Comparison of ENCODE assay signal across 1 cellular context in the genomic region with DNA sequence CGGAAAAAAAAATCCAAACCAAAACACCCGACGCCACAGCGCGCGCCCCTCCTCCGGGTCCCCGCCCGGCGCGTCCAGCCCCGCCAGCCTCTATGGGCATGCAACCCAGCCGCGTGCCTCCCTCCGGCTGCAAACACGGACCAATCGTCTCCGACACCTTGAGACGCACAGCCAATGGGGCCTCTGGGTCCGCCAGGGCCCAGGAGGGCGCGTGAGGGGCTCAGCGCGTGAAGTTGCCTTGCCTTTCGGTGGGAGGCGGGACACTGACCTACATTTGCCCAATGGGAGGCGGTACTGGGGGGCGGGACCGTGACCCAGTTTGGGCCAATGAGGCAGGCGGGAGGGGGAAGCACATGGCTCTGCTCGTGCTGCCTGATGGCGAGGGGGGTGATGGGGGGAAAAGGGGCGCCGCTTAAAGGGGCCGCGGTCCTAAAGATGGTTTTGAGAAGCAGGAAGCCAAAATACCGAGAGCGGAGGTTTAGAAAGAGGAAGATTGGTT.
TF ChIP-seq lines count a peak whose summit lies in the region.

No MANE protein-coding gene starts in this region.

TF ChIP-seq in HepG2, 621 proteins besides CTCF, POLR2A, EP300 and RAD21 (continued from another document and continues in another):
- TF ChIP-seq, protein P1, sequence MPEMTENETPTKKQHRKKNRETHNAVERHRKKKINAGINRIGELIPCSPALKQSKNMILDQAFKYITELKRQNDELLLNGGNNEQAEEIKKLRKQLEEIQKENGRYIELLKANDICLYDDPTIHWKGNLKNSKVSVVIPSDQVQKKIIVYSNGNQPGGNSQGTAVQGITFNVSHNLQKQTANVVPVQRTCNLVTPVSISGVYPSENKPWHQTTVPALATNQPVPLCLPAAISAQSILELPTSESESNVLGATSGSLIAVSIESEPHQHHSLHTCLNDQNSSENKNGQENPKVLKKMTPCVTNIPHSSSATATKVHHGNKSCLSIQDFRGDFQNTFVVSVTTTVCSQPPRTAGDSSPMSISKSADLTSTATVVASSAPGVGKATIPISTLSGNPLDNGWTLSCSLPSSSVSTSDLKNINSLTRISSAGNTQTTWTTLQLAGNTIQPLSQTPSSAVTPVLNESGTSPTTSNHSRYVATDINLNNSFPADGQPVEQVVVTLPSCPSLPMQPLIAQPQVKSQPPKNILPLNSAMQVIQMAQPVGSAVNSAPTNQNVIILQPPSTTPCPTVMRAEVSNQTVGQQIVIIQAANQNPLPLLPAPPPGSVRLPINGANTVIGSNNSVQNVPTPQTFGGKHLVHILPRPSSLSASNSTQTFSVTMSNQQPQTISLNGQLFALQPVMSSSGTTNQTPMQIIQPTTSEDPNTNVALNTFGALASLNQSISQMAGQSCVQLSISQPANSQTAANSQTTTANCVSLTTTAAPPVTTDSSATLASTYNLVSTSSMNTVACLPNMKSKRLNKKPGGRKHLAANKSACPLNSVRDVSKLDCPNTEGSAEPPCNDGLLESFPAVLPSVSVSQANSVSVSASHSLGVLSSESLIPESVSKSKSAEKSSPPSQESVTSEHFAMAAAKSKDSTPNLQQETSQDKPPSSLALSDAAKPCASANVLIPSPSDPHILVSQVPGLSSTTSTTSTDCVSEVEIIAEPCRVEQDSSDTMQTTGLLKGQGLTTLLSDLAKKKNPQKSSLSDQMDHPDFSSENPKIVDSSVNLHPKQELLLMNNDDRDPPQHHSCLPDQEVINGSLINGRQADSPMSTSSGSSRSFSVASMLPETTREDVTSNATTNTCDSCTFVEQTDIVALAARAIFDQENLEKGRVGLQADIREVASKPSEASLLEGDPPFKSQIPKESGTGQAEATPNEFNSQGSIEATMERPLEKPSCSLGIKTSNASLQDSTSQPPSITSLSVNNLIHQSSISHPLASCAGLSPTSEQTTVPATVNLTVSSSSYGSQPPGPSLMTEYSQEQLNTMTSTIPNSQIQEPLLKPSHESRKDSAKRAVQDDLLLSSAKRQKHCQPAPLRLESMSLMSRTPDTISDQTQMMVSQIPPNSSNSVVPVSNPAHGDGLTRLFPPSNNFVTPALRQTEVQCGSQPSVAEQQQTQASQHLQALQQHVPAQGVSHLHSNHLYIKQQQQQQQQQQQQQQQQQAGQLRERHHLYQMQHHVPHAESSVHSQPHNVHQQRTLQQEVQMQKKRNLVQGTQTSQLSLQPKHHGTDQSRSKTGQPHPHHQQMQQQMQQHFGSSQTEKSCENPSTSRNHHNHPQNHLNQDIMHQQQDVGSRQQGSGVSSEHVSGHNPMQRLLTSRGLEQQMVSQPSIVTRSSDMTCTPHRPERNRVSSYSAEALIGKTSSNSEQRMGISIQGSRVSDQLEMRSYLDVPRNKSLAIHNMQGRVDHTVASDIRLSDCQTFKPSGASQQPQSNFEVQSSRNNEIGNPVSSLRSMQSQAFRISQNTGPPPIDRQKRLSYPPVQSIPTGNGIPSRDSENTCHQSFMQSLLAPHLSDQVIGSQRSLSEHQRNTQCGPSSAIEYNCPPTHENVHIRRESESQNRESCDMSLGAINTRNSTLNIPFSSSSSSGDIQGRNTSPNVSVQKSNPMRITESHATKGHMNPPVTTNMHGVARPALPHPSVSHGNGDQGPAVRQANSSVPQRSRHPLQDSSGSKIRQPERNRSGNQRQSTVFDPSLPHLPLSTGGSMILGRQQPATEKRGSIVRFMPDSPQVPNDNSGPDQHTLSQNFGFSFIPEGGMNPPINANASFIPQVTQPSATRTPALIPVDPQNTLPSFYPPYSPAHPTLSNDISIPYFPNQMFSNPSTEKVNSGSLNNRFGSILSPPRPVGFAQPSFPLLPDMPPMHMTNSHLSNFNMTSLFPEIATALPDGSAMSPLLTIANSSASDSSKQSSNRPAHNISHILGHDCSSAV (CRISPR knock-in tag; IDR thresholded peaks at IDR 0.05; ENCODE audit: borderline replicate concordance) = no peak
- TF ChIP-seq ZNF496 (CRISPR knock-in tag; IDR thresholded peaks at IDR 0.05; ENCODE audit: insufficient replicate concordance) = no peak
- peak; percentile 66 for TF ChIP-seq AGO1 (IDR thresholded peaks at IDR 0.05; ENCODE audit: low read depth, low read length, poor library complexity, severe bottlenecking)
- TF ChIP-seq, protein P2, sequence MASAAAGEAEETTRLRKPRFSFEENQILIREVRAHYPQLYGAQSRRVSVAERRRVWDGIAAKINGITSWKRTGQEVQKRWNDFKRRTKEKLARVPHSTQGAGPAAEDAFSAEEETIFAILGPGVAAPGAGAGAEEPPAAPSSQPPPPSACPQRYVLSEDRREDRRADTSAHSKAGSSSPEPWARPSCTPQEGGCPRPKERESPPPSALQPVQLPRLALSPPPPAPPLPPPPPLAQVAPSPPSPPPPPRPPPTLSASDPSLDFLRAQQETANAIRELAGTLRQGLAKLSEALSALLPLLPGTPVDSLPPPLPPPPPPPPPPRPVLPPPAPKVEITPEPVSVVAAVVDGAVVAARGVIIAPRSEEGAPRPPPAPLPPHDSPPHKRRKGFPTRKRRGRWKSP (CRISPR knock-in tag; IDR thresholded peaks at IDR 0.05) = no peak
- TF ChIP-seq TBX3 (IDR thresholded peaks at IDR 0.05; ENCODE audit: borderline replicate concordance) = peak; percentile 56; the same call in 1 of the 2 replicates
- TF ChIP-seq, protein P3, sequence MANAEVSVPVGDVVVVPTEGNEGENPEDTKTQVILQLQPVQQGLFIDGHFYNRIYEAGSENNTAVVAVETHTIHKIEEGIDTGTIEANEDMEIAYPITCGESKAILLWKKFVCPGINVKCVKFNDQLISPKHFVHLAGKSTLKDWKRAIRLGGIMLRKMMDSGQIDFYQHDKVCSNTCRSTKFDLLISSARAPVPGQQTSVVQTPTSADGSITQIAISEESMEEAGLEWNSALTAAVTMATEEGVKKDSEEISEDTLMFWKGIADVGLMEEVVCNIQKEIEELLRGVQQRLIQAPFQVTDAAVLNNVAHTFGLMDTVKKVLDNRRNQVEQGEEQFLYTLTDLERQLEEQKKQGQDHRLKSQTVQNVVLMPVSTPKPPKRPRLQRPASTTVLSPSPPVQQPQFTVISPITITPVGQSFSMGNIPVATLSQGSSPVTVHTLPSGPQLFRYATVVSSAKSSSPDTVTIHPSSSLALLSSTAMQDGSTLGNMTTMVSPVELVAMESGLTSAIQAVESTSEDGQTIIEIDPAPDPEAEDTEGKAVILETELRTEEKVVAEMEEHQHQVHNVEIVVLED (CRISPR knock-in tag; IDR thresholded peaks at IDR 0.05; ENCODE audit: borderline replicate concordance) = peak; percentile 80
- TF ChIP-seq ZNF274 (CRISPR knock-in tag; IDR thresholded peaks at IDR 0.05) = peak; percentile 91; the same call in 1 of the 2 replicates
- TF ChIP-seq, protein P4, sequence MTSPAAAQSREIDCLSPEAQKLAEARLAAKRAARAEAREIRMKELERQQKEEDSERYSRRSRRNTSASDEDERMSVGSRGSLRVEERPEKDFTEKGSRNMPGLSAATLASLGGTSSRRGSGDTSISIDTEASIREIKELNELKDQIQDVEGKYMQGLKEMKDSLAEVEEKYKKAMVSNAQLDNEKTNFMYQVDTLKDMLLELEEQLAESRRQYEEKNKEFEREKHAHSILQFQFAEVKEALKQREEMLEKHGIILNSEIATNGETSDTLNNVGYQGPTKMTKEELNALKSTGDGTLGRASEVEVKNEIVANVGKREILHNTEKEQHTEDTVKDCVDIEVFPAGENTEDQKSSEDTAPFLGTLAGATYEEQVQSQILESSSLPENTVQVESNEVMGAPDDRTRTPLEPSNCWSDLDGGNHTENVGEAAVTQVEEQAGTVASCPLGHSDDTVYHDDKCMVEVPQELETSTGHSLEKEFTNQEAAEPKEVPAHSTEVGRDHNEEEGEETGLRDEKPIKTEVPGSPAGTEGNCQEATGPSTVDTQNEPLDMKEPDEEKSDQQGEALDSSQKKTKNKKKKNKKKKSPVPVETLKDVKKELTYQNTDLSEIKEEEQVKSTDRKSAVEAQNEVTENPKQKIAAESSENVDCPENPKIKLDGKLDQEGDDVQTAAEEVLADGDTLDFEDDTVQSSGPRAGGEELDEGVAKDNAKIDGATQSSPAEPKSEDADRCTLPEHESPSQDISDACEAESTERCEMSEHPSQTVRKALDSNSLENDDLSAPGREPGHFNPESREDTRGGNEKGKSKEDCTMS (CRISPR knock-in tag; conservative IDR thresholded peaks at IDR 0.05) = no peak
- no peak for TF ChIP-seq ZMYM2 (CRISPR knock-in tag; IDR thresholded peaks at IDR 0.05)
- TF ChIP-seq, protein P5, sequence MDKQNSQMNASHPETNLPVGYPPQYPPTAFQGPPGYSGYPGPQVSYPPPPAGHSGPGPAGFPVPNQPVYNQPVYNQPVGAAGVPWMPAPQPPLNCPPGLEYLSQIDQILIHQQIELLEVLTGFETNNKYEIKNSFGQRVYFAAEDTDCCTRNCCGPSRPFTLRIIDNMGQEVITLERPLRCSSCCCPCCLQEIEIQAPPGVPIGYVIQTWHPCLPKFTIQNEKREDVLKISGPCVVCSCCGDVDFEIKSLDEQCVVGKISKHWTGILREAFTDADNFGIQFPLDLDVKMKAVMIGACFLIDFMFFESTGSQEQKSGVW (CRISPR knock-in tag; IDR thresholded peaks at IDR 0.05; ENCODE audit: borderline replicate concordance) = no peak
- no peak for TF ChIP-seq ZNF572 (CRISPR knock-in tag; IDR thresholded peaks at IDR 0.05)
- no peak for TF ChIP-seq IKZF1 (IDR thresholded peaks at IDR 0.05)
- peak; percentile 70; the same call in 1 of the 2 replicates for TF ChIP-seq EED (CRISPR knock-in tag; IDR thresholded peaks at IDR 0.05)
- TF ChIP-seq ZNF619 (CRISPR knock-in tag; IDR thresholded peaks at IDR 0.05) = no peak
- TF ChIP-seq KDM4B (CRISPR knock-in tag; IDR thresholded peaks at IDR 0.05) = no peak; the same call in 1 of the 2 replicates
- TF ChIP-seq, protein P6, sequence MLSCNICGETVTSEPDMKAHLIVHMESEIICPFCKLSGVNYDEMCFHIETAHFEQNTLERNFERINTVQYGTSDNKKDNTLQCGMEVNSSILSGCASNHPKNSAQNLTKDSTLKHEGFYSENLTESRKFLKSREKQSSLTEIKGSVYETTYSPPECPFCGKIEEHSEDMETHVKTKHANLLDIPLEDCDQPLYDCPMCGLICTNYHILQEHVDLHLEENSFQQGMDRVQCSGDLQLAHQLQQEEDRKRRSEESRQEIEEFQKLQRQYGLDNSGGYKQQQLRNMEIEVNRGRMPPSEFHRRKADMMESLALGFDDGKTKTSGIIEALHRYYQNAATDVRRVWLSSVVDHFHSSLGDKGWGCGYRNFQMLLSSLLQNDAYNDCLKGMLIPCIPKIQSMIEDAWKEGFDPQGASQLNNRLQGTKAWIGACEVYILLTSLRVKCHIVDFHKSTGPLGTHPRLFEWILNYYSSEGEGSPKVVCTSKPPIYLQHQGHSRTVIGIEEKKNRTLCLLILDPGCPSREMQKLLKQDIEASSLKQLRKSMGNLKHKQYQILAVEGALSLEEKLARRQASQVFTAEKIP (CRISPR knock-in tag; IDR thresholded peaks at IDR 0.05; ENCODE audit: borderline replicate concordance) = no peak
- TF ChIP-seq ZNF34 (CRISPR knock-in tag; IDR thresholded peaks at IDR 0.05; ENCODE audit: borderline replicate concordance) = 0 out of 2 replicates have a peak, but pooled peaks have one; percentile 37
- TF ChIP-seq NFIC (IDR thresholded peaks at IDR 0.05; ENCODE audit: low read length) = no peak
- TF ChIP-seq ZNF567 (CRISPR knock-in tag; IDR thresholded peaks at IDR 0.05; ENCODE audit: borderline replicate concordance) = no peak
- peak; percentile 39; the same call in 1 of the 2 replicates for TF ChIP-seq ZFP37 (CRISPR knock-in tag; IDR thresholded peaks at IDR 0.05; ENCODE audit: borderline replicate concordance)
- TF ChIP-seq ATAD3A (CRISPR knock-in tag; IDR thresholded peaks at IDR 0.05) = 0 out of 2 replicates have a peak, but pooled peaks have one; percentile 35
- TF ChIP-seq, protein P7, sequence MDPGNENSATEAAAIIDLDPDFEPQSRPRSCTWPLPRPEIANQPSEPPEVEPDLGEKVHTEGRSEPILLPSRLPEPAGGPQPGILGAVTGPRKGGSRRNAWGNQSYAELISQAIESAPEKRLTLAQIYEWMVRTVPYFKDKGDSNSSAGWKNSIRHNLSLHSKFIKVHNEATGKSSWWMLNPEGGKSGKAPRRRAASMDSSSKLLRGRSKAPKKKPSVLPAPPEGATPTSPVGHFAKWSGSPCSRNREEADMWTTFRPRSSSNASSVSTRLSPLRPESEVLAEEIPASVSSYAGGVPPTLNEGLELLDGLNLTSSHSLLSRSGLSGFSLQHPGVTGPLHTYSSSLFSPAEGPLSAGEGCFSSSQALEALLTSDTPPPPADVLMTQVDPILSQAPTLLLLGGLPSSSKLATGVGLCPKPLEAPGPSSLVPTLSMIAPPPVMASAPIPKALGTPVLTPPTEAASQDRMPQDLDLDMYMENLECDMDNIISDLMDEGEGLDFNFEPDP (CRISPR knock-in tag; conservative IDR thresholded peaks at IDR 0.05) = no peak
- TF ChIP-seq MTA1 (CRISPR knock-in tag; IDR thresholded peaks at IDR 0.05; ENCODE audit: borderline replicate concordance) = peak; percentile 35; the same call in 1 of the 2 replicates
- TF ChIP-seq NR2C2 (CRISPR knock-in tag; IDR thresholded peaks at IDR 0.05; ENCODE audit: borderline replicate concordance) = peak; percentile 49
- TF ChIP-seq, protein P8, sequence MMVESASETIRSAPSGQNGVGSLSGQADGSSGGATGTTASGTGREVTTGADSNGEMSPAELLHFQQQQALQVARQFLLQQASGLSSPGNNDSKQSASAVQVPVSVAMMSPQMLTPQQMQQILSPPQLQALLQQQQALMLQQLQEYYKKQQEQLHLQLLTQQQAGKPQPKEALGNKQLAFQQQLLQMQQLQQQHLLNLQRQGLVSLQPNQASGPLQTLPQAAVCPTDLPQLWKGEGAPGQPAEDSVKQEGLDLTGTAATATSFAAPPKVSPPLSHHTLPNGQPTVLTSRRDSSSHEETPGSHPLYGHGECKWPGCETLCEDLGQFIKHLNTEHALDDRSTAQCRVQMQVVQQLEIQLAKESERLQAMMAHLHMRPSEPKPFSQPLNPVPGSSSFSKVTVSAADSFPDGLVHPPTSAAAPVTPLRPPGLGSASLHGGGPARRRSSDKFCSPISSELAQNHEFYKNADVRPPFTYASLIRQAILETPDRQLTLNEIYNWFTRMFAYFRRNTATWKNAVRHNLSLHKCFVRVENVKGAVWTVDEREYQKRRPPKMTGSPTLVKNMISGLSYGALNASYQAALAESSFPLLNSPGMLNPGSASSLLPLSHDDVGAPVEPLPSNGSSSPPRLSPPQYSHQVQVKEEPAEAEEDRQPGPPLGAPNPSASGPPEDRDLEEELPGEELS (CRISPR knock-in tag; IDR thresholded peaks at IDR 0.05) = peak; percentile 12; the same call in 1 of the 2 replicates
- no peak for TF ChIP-seq ONECUT2 (CRISPR knock-in tag; IDR thresholded peaks at IDR 0.05)
- TF ChIP-seq, protein P9, sequence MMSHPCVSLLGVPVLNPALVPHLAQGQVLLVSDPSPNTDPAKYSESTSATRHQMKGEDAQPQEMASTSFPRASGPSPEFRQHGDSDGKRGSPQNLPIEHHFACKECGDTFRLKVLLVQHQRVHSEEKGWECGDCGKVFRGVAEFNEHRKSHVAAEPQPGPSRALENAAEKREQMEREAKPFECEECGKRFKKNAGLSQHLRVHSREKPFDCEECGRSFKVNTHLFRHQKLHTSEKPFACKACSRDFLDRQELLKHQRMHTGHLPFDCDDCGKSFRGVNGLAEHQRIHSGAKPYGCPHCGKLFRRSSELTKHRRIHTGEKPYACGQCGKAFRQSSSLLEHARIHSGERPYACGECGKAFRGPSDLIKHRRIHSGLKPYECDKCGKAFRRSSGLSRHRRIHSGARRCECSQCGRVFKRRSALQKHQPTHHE (CRISPR knock-in tag; IDR thresholded peaks at IDR 0.05; ENCODE audit: borderline replicate concordance) = no peak
- peak; percentile 77 for TF ChIP-seq ARHGAP35 (CRISPR knock-in tag; IDR thresholded peaks at IDR 0.05; ENCODE audit: borderline replicate concordance)
- TF ChIP-seq GATAD2A (CRISPR knock-in tag; IDR thresholded peaks at IDR 0.05) = no peak; the same call in 1 of the 2 replicates
- TF ChIP-seq, protein P10, sequence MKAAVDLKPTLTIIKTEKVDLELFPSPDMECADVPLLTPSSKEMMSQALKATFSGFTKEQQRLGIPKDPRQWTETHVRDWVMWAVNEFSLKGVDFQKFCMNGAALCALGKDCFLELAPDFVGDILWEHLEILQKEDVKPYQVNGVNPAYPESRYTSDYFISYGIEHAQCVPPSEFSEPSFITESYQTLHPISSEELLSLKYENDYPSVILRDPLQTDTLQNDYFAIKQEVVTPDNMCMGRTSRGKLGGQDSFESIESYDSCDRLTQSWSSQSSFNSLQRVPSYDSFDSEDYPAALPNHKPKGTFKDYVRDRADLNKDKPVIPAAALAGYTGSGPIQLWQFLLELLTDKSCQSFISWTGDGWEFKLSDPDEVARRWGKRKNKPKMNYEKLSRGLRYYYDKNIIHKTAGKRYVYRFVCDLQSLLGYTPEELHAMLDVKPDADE (CRISPR knock-in tag; IDR thresholded peaks at IDR 0.05) = no peak
